25 cellular contexts compared by ENCODE assay signal in the genomic region with DNA sequence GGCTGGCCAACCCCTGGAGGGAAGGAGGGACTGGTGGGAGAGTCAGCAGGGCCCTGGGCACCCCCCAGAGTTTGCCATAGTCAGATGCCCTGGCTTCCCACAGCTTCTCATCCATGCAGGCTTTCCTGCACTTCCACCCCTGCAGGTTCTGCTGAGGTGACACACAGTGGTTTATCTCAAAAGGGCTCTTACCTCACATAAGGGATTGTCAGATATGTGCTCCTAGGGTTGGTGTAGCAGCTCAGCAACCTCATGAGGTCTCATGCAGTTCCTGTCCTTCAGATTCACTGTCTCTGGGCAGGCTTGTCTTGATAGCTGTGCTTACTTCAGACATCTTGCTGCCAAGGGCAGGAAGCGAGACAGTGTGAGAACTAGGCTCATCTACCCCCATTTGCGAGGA.
DNase-seq lines count a peak whose midpoint lies in the region; ATAC-seq and TF ChIP-seq lines count a peak whose summit lies in the region.
"Had no signal": no experiment of that assay in that cellular context is flagged by ENCODE, and none has a peak within 500 bp of the region (broad histone marks: within the 10 kb centered on the region; RNA-seq: fewer than 3 reads in every experiment).

No MANE protein-coding gene starts in this region.

- no peak for ATAC-seq in activated naive CD4-positive, alpha-beta T cell treated with anti-CD3 and anti-CD28 coated beads, Interleukin-2, amount 50 U/mL, for 72 hours
- ATAC-seq in stimulated activated naive CD8-positive, alpha-beta T cell treated with anti-CD3 and anti-CD28 coated beads, Interleukin-15, amount 100 ng/mL, for 72 hours, result peak; percentile 60
- ATAC-seq: activated T-cell treated with anti-CD3 and anti-CD28 coated beads, Interleukin-2, amount 50 U/mL, for 4 hours had no signal

- peaks cover 13% of the 10 kb centered on the region for H3K36me3 Mint-ChIP-seq in activated naive CD4-positive, alpha-beta T cell treated with anti-CD3 and anti-CD28 coated beads for 36 hours (ENCODE audit: low read depth)
- no peaks in the 10 kb centered on the region for H3K36me3 Mint-ChIP-seq in activated naive CD4-positive, alpha-beta T cell treated with anti-CD3 and anti-CD28 coated beads, Interleukin-2, amount 50 U/mL, for 72 hours
- H3K36me3 Mint-ChIP-seq in T-helper 2 cell treated with Interferon-gamma antibody and Interleukin-4, amounts not matched to agents 5 μg/mL and 100 μg/mL, for 36 hours (ENCODE audit: low read depth), result peaks cover 19% of the 10 kb centered on the region

- CTCF ChIA-PET in activated naive CD4-positive, alpha-beta T cell treated with anti-CD3 and anti-CD28 coated beads for 36 hours (lab: Charles Lee), result no interaction called here

- no peak overlapping the region for H3K4me3 Mint-ChIP-seq in activated naive CD4-positive, alpha-beta T cell treated with anti-CD3 and anti-CD28 coated beads for 36 hours
- H3K4me3 Mint-ChIP-seq in T-helper 2 cell treated with Interferon-gamma antibody and Interleukin-4, amounts not matched to agents 5 μg/mL and 100 μg/mL, for 36 hours, result no peak overlapping the region
- no peak overlapping the region for H3K4me3 Mint-ChIP-seq in stimulated activated naive CD8-positive, alpha-beta T cell treated with anti-CD3 and anti-CD28 coated beads, Interleukin-15, amount 100 ng/mL, for 72 hours
- H3K4me3 Mint-ChIP-seq: activated CD4-positive, alpha-beta memory T cell treated with anti-CD3 and anti-CD28 coated beads for 36 hours; activated T-cell treated with anti-CD3 and anti-CD28 coated beads, Interleukin-2, amount 50 U/mL, for 4 hours; IgD-negative memory B cell had no signal

- intact Hi-C loops in activated naive CD4-positive, alpha-beta T cell treated with anti-CD3 and anti-CD28 coated beads for 36 hours (cut with micrococcal nuclease), result no loop called here

- peaks cover 37% of the 10 kb centered on the region for H3K4me1 Mint-ChIP-seq in activated naive CD4-positive, alpha-beta T cell treated with anti-CD3 and anti-CD28 coated beads for 36 hours (ENCODE audit: low read depth)
- H3K4me1 Mint-ChIP-seq in T-helper 2 cell treated with Interferon-gamma antibody and Interleukin-4, amounts not matched to agents 5 μg/mL and 100 μg/mL, for 36 hours (ENCODE audit: low read depth), result peaks cover 41% of the 10 kb centered on the region
- peaks cover 66% of the 10 kb centered on the region for H3K4me1 Mint-ChIP-seq in stimulated activated naive CD8-positive, alpha-beta T cell treated with anti-CD3 and anti-CD28 coated beads, Interleukin-15, amount 100 ng/mL, for 72 hours

- peak overlapping the region; percentile 14 for H3K27ac Mint-ChIP-seq in activated naive CD4-positive, alpha-beta T cell treated with anti-CD3 and anti-CD28 coated beads for 36 hours
- H3K27ac Mint-ChIP-seq in activated naive CD4-positive, alpha-beta T cell treated with anti-CD3 and anti-CD28 coated beads, Interleukin-2, amount 50 U/mL, for 72 hours, result no peak overlapping the region
- H3K27ac Mint-ChIP-seq in T-helper 2 cell treated with Interferon-gamma antibody and Interleukin-4, amounts not matched to agents 5 μg/mL and 100 μg/mL, for 36 hours, result peak overlapping the region; percentile 46
- no peak overlapping the region for H3K27ac Mint-ChIP-seq in stimulated activated naive CD8-positive, alpha-beta T cell treated with anti-CD3 and anti-CD28 coated beads, Interleukin-15, amount 100 ng/mL, for 72 hours
- H3K27ac Mint-ChIP-seq: activated CD4-positive, alpha-beta memory T cell treated with anti-CD3 and anti-CD28 coated beads for 36 hours; progenitor cell of endocrine pancreas had no signal

- peak; percentile 46 for TF ChIP-seq POLR2A in erythroblast (IDR thresholded peaks at IDR 0.05; ENCODE audit: low read length)

- no peaks in the 10 kb centered on the region for H3K9me3 Mint-ChIP-seq in activated naive CD4-positive, alpha-beta T cell treated with anti-CD3 and anti-CD28 coated beads for 36 hours
- no peaks in the 10 kb centered on the region for H3K9me3 Mint-ChIP-seq in activated naive CD4-positive, alpha-beta T cell treated with anti-CD3 and anti-CD28 coated beads, Interleukin-2, amount 50 U/mL, for 72 hours
- no peaks in the 10 kb centered on the region for H3K9me3 Mint-ChIP-seq in T-helper 2 cell treated with Interferon-gamma antibody and Interleukin-4, amounts not matched to agents 5 μg/mL and 100 μg/mL, for 36 hours
- H3K9me3 Mint-ChIP-seq in stimulated activated naive CD8-positive, alpha-beta T cell treated with anti-CD3 and anti-CD28 coated beads, Interleukin-15, amount 100 ng/mL, for 72 hours, result no peaks in the 10 kb centered on the region
- H3K9me3 Mint-ChIP-seq: activated CD4-positive, alpha-beta memory T cell treated with anti-CD3 and anti-CD28 coated beads for 36 hours; activated T-cell treated with anti-CD3 and anti-CD28 coated beads, Interleukin-2, amount 50 U/mL, for 4 hours; IgD-negative memory B cell had no signal

- H3K27me3 Mint-ChIP-seq in activated naive CD4-positive, alpha-beta T cell treated with anti-CD3 and anti-CD28 coated beads for 36 hours (ENCODE audit: low read depth), result no peaks in the 10 kb centered on the region
- no peaks in the 10 kb centered on the region for H3K27me3 Mint-ChIP-seq in T-helper 2 cell treated with Interferon-gamma antibody and Interleukin-4, amounts not matched to agents 5 μg/mL and 100 μg/mL, for 36 hours (ENCODE audit: low read depth)
- H3K27me3 Mint-ChIP-seq in stimulated activated naive CD8-positive, alpha-beta T cell treated with anti-CD3 and anti-CD28 coated beads, Interleukin-15, amount 100 ng/mL, for 72 hours, result no peaks in the 10 kb centered on the region
- H3K27me3 Mint-ChIP-seq: activated CD4-positive, alpha-beta memory T cell treated with anti-CD3 and anti-CD28 coated beads for 36 hours; activated naive CD8-positive, alpha-beta T cell; IgD-negative memory B cell; progenitor cell of endocrine pancreas had no signal

- no peak for DNase-seq in activated naive CD4-positive, alpha-beta T cell treated with anti-CD3 and anti-CD28 coated beads for 36 hours
- DNase-seq in activated naive CD4-positive, alpha-beta T cell treated with anti-CD3 and anti-CD28 coated beads, Interleukin-2, amount 50 U/mL, for 72 hours (ENCODE audit: low spot score in 2 of 2), result no peak
- no peak for DNase-seq in T-helper 2 cell treated with Interferon-gamma antibody and Interleukin-4, amounts not matched to agents 5 μg/mL and 100 μg/mL, for 36 hours (ENCODE audit: low spot score)
- DNase-seq in erythroblast (lab: John Stamatoyannopoulos, UW) (peak; percentile 55 to 67), GM19240 (ENCODE audit: insufficient read length, low spot score) (no peak), NCI-H2081 treated with DMSO at 0.1 percent for 48 hours (lab: John Stamatoyannopoulos, UW) (no peak)
- DNase-seq in stimulated activated naive CD8-positive, alpha-beta T cell treated with anti-CD3 and anti-CD28 coated beads, Interleukin-15, amount 100 ng/mL, for 72 hours, result no peak
- DNase-seq in stimulated activated CD4-positive, alpha-beta T cell treated with anti-CD3 and anti-CD28 coated beads, Interleukin-4, amount 100 ng/mL, for 24 hours, result no peak
- DNase-seq: activated CD4-positive, alpha-beta memory T cell treated with anti-CD3 and anti-CD28 coated beads for 36 hours; activated T-cell treated with anti-CD3 and anti-CD28 coated beads, Interleukin-2, amount 50 U/mL, for 4 hours; COR-L47; DND-41; kidney glomerular epithelial cell; NCI-H1105; NCI-H2029 treated with DMSO at 0.1 percent for 48 hours; NCI-H345; NCI-H774; sigmoid colon; stimulated activated CD4-positive, alpha-beta T cell treated with anti-CD3 and anti-CD28 coated beads, Interleukin-15, amount 100 ng/mL, for 24 hours; substantia nigra; T-helper 9 cell; WERI-Rb-1 had no signal

Comparison
In these comparisons a context has a peak if more than half of its experiments do, and no peak if none do; other contexts are left out.
1. H3K27ac Mint-ChIP-seq: peak in activated naive CD4-positive, alpha-beta T cell treated with anti-CD3 and anti-CD28 coated beads for 36 hours (single experiment) and T-helper 2 cell treated with Interferon-gamma antibody and Interleukin-4, amounts not matched to agents 5 μg/mL and 100 μg/mL, for 36 hours (single experiment); none in activated naive CD4-positive, alpha-beta T cell treated with anti-CD3 and anti-CD28 coated beads, Interleukin-2, amount 50 U/mL, for 72 hours (0 of 2) and stimulated activated naive CD8-positive, alpha-beta T cell treated with anti-CD3 and anti-CD28 coated beads, Interleukin-15, amount 100 ng/mL, for 72 hours (0 of 2).
2. DNase-seq: peak in erythroblast (2 of 2); none in activated naive CD4-positive, alpha-beta T cell treated with anti-CD3 and anti-CD28 coated beads for 36 hours (single experiment), activated naive CD4-positive, alpha-beta T cell treated with anti-CD3 and anti-CD28 coated beads, Interleukin-2, amount 50 U/mL, for 72 hours (0 of 2), T-helper 2 cell treated with Interferon-gamma antibody and Interleukin-4, amounts not matched to agents 5 μg/mL and 100 μg/mL, for 36 hours (single experiment), stimulated activated naive CD8-positive, alpha-beta T cell treated with anti-CD3 and anti-CD28 coated beads, Interleukin-15, amount 100 ng/mL, for 72 hours (0 of 2), GM19240 (single experiment), stimulated activated CD4-positive, alpha-beta T cell treated with anti-CD3 and anti-CD28 coated beads, Interleukin-4, amount 100 ng/mL, for 24 hours (single experiment) and NCI-H2081 treated with DMSO at 0.1 percent for 48 hours (single experiment).